In the genomic region with DNA sequence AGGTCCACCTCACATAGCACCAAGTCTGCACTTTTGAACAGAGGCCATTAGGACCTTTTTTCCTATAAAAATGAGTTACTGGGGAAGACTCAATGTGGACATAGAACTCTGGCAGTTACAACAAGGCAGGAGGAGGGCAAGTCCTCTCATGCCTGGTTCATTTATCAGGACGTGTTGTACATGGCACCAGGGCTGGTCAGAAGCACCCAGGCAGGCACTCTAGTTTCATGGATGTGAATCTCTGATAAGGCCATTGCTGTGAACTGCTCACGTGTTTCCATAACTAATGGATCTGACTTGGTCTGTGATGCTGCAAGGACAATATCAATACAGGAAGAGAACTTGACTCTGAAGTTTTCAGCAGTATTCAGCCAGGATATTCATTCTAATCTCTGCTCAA, we compare ENCODE assay signal across 8 cellular contexts. TPM values are rescaled to one million over a fixed set of nuclear protein-coding genes. Genes with fewer than 3 reads are reported as not detected.
DNase-seq lines count a peak whose midpoint lies in the region; ATAC-seq and TF ChIP-seq lines count a peak whose summit lies in the region.

No MANE protein-coding gene starts in this region.

- no peaks in the 10 kb centered on the region for H3K27me3 Mint-ChIP-seq in activated T-cell treated with anti-CD3 and anti-CD28 coated beads, Interleukin-2, amount 50 U/mL, for 24 hours
- no peaks in the 10 kb centered on the region for H3K27me3 Mint-ChIP-seq in stimulated activated naive B cell treated with anti-CD40 and anti-IgM and Interleukin-4, amounts not matched to agents 10 μg/mL and 1 μg/mL and 100 μg/mL, for 72 hours

- no peaks in the 10 kb centered on the region for H3K27me3 ChIP-seq in SU-DHL-6 (ENCODE audit: low read length)
- no peaks in the 10 kb centered on the region for H3K27me3 ChIP-seq in gastroesophageal sphincter

- no peak for TF ChIP-seq EP300 in gastroesophageal sphincter (IDR thresholded peaks at IDR 0.05)

- H3K79me2 ChIP-seq in SU-DHL-6 (ENCODE audit: insufficient read depth, low read length): peaks cover 43% of the 10 kb centered on the region

- H3K36me3 ChIP-seq in SU-DHL-6 (ENCODE audit: low read length): no peaks in the 10 kb centered on the region
- H3K36me3 ChIP-seq in gastroesophageal sphincter: no peaks in the 10 kb centered on the region

- peak overlapping the region; percentile 52 for H3K4me3 Mint-ChIP-seq in activated T-cell treated with anti-CD3 and anti-CD28 coated beads, Interleukin-2, amount 50 U/mL, for 24 hours
- H3K4me3 Mint-ChIP-seq in stimulated activated naive B cell treated with anti-CD40 and anti-IgM and Interleukin-4, amounts not matched to agents 10 μg/mL and 1 μg/mL and 100 μg/mL, for 72 hours: no peak overlapping the region

- H3F3A ChIP-seq in SU-DHL-6 (ENCODE audit: insufficient read depth): peaks cover 33% of the 10 kb centered on the region

- no peak for TF ChIP-seq POLR2A in gastroesophageal sphincter (IDR thresholded peaks at IDR 0.05)

- DNase-seq in activated T-cell treated with anti-CD3 and anti-CD28 coated beads, Interleukin-2, amount 50 U/mL, for 24 hours: no peak
- no peak for DNase-seq in activated T-cell treated with anti-CD3 and anti-CD28 coated beads, Interleukin-2, amount 50 U/mL, for 48 hours
- DNase-seq in stimulated activated naive B cell treated with anti-CD40 and anti-IgM and Interleukin-4, amounts not matched to agents 10 μg/mL and 1 μg/mL and 100 μg/mL, for 72 hours: no peak
- DNase-seq in T-helper 9 cell (no peak), HK-2 (ENCODE audit: unreplicated experiment) (no peak)

- H3K9me3 ChIP-seq in SU-DHL-6 (ENCODE audit: insufficient read depth, low read length) (no peaks in the 10 kb centered on the region), gastroesophageal sphincter (no peaks in the 10 kb centered on the region)

- no peak overlapping the region for H2AFZ ChIP-seq in SU-DHL-6 (ENCODE audit: low read depth, low read length, severe bottlenecking)

- H3K9ac ChIP-seq in SU-DHL-6 (ENCODE audit: low read length): peak overlapping the region; percentile 25

- H3K4me1 Mint-ChIP-seq in activated T-cell treated with anti-CD3 and anti-CD28 coated beads, Interleukin-2, amount 50 U/mL, for 24 hours (ENCODE audit: low read depth): peaks cover 96% of the 10 kb centered on the region
- peaks cover 59 to 70% of the 10 kb centered on the region in 2 donors for H3K4me1 Mint-ChIP-seq in stimulated activated naive B cell treated with anti-CD40 and anti-IgM and Interleukin-4, amounts not matched to agents 10 μg/mL and 1 μg/mL and 100 μg/mL, for 72 hours

- H3K4me2 ChIP-seq in SU-DHL-6 (ENCODE audit: low read depth, low read length, poor library complexity, severe bottlenecking): peak overlapping the region; percentile 95

- peak overlapping the region; percentile 9 for H3K4me3 ChIP-seq in SU-DHL-6 (ENCODE audit: insufficient read depth, low read length, poor library complexity, severe bottlenecking)
- no peak overlapping the region for H3K4me3 ChIP-seq in gastroesophageal sphincter

- H4K20me1 ChIP-seq in SU-DHL-6 (ENCODE audit: low read depth, low read length): no peaks in the 10 kb centered on the region

- H3K27ac Mint-ChIP-seq in activated T-cell treated with anti-CD3 and anti-CD28 coated beads, Interleukin-2, amount 50 U/mL, for 24 hours: peak overlapping the region; percentile 89
- peak overlapping the region; percentile 89 for H3K27ac Mint-ChIP-seq in stimulated activated naive B cell treated with anti-CD40 and anti-IgM and Interleukin-4, amounts not matched to agents 10 μg/mL and 1 μg/mL and 100 μg/mL, for 72 hours

- no peak for ATAC-seq in gastroesophageal sphincter
- ATAC-seq in stimulated activated naive B cell treated with anti-CD40 and anti-IgM and Interleukin-4, amounts not matched to agents 10 μg/mL and 1 μg/mL and 100 μg/mL, for 72 hours (replicated peaks): no peak
- ATAC-seq in HG03521 (IDR thresholded peaks at IDR 0.05; ENCODE audit: unreplicated experiment): no peak

- 50 to 71% methylated on average over 1 of the region's 2 CpGs for WGBS in gastroesophageal sphincter (ENCODE audit: low coverage in 1 of 2), 2 donors

- H3K27ac ChIP-seq in SU-DHL-6 (ENCODE audit: low read depth, low read length) (peak overlapping the region; percentile 93), gastroesophageal sphincter (peak overlapping the region; percentile 9 to 76 (median 74))

- peaks cover 26 to 100% (median 52%) of the 10 kb centered on the region in 3 donors for H3K4me1 ChIP-seq in gastroesophageal sphincter

- TF ChIP-seq CTCF in SU-DHL-6 (IDR thresholded peaks at IDR 0.05; ENCODE audit: insufficient read depth, low read length, poor library complexity, severe bottlenecking) (no peak), gastroesophageal sphincter (IDR thresholded peaks at IDR 0.05) (no peak)

- H3K36me3 Mint-ChIP-seq in activated T-cell treated with anti-CD3 and anti-CD28 coated beads, Interleukin-2, amount 50 U/mL, for 24 hours (ENCODE audit: low read depth): peaks cover 85% of the 10 kb centered on the region
- H3K36me3 Mint-ChIP-seq in stimulated activated naive B cell treated with anti-CD40 and anti-IgM and Interleukin-4, amounts not matched to agents 10 μg/mL and 1 μg/mL and 100 μg/mL, for 72 hours: peaks cover 0 to 5% of the 10 kb centered on the region in 2 donors

- H3K9me2 ChIP-seq in SU-DHL-6 (replicated peaks; ENCODE audit: insufficient read depth, low read length): no peaks in the 10 kb centered on the region

- no peaks in the 10 kb centered on the region for H3K9me3 Mint-ChIP-seq in activated T-cell treated with anti-CD3 and anti-CD28 coated beads, Interleukin-2, amount 50 U/mL, for 24 hours
- no peaks in the 10 kb centered on the region for H3K9me3 Mint-ChIP-seq in stimulated activated naive B cell treated with anti-CD40 and anti-IgM and Interleukin-4, amounts not matched to agents 10 μg/mL and 1 μg/mL and 100 μg/mL, for 72 hours

RNA-seq across cellular contexts. Expression of a gene that starts 16.0 kb away (rescaled TPM):
- 100 to 1,000 TPM in 2 of 4 donors, 10 to 100 TPM in 2; 39.4 to 198 (median 87.4) TPM for total RNA-seq in gastroesophageal sphincter
